ENCODE assay signal across 8 cellular contexts in genomic region chr3:71397046-71397445, GRCh38.
DNase-seq lines count a peak whose midpoint lies in the region; ATAC-seq, FAIRE-seq and TF ChIP-seq lines count a peak whose summit lies in the region.

No MANE protein-coding gene starts in this region.

- TF ChIP-seq POLR2A in Peyer's patch (IDR thresholded peaks at IDR 0.05) (no peak), esophagus squamous epithelium (IDR thresholded peaks at IDR 0.05) (no peak)

- peak in 3 of 4 donors; percentile 76 to 83 (median 82) for ATAC-seq in pancreas
- no peak for ATAC-seq in GM19328 (IDR thresholded peaks at IDR 0.05; ENCODE audit: unreplicated experiment)
- ATAC-seq in HG03354 (IDR thresholded peaks at IDR 0.05; ENCODE audit: poor library complexity, severe bottlenecking, unreplicated experiment): no peak
- no peak for ATAC-seq in HG03432 (IDR thresholded peaks at IDR 0.05; ENCODE audit: unreplicated experiment)

- no peaks in the 10 kb centered on the region for H3K27me3 ChIP-seq in Peyer's patch
- H3K27me3 ChIP-seq in esophagus squamous epithelium: no peaks in the 10 kb centered on the region
- no peaks in the 10 kb centered on the region for H3K27me3 ChIP-seq in pancreas

- FAIRE-seq in pancreas (lab: Jason Lieb, UNC): no peak

- DNase-seq in stimulated activated CD4-positive, alpha-beta T cell treated with anti-CD3 and anti-CD28 coated beads, Interleukin-15, amount 100 ng/mL, for 24 hours: peak; percentile 40
- DNase-seq in stimulated activated CD4-positive, alpha-beta T cell treated with anti-CD3 and anti-CD28 coated beads, Interleukin-4, amount 100 ng/mL, for 4 hours: no peak
- peak in 2 of 3 donors; percentile 51 to 61 for DNase-seq in Peyer's patch
- no peak for DNase-seq in esophagus squamous epithelium (lab: John Stamatoyannopoulos, UW)
- peak in 1 of 6 donors; percentile 34 for DNase-seq in pancreas

- H3K27ac ChIP-seq in Peyer's patch (no peak overlapping the region), esophagus squamous epithelium (no peak overlapping the region), pancreas (no peak overlapping the region)

- WGBS in esophagus squamous epithelium, 2 donors: 22 to 30% methylated on average over 5 of the region's 5 CpGs
- whole genome bisulfite sequencing in pancreas, 2 donors: 18 to 25% methylated on average over 5 of the region's 5 CpGs

- intact Hi-C loops in esophagus squamous epithelium (cut with DNase I): no loop called here
- intact Hi-C loops in pancreas (cut with DNase I): no loop called here

- peaks cover 0 to 24% (median 0%) of the 10 kb centered on the region in 4 donors for H3K4me1 ChIP-seq in Peyer's patch
- H3K4me1 ChIP-seq in esophagus squamous epithelium: peaks cover 3 to 41% (median 31%) of the 10 kb centered on the region in 3 donors
- H3K4me1 ChIP-seq in pancreas: peaks cover 0 to 6% (median 0%) of the 10 kb centered on the region in 3 donors

- H3K36me3 ChIP-seq in Peyer's patch (no peaks in the 10 kb centered on the region), esophagus squamous epithelium (no peaks in the 10 kb centered on the region), pancreas (no peaks in the 10 kb centered on the region)

- no peaks in the 10 kb centered on the region for H3K9me3 ChIP-seq in Peyer's patch
- H3K9me3 ChIP-seq in esophagus squamous epithelium: no peaks in the 10 kb centered on the region
- no peaks in the 10 kb centered on the region for H3K9me3 ChIP-seq in pancreas

- H3K4me3 ChIP-seq in Peyer's patch: no peak overlapping the region
- no peak overlapping the region for H3K4me3 ChIP-seq in esophagus squamous epithelium
- H3K4me3 ChIP-seq in pancreas: no peak overlapping the region

- TF ChIP-seq CTCF in Peyer's patch (IDR thresholded peaks at IDR 0.05): peak; percentile 23 to 74 (median 62)
- TF ChIP-seq CTCF in esophagus squamous epithelium (IDR thresholded peaks at IDR 0.05): peak; percentile 40 to 74 (median 59)
- peak; percentile 8 to 42 (median 36) for TF ChIP-seq CTCF in pancreas (IDR thresholded peaks at IDR 0.05)

Comparison
In these comparisons a context has a peak if more than half of its experiments do, and no peak if none do; other contexts are left out.
1. DNase-seq: peak in stimulated activated CD4-positive, alpha-beta T cell treated with anti-CD3 and anti-CD28 coated beads, Interleukin-15, amount 100 ng/mL, for 24 hours (single experiment) and Peyer's patch (2 of 3); none in stimulated activated CD4-positive, alpha-beta T cell treated with anti-CD3 and anti-CD28 coated beads, Interleukin-4, amount 100 ng/mL, for 4 hours (0 of 2) and esophagus squamous epithelium (single experiment).
2. ATAC-seq: peak in pancreas (3 of 4); none in GM19328 (single experiment), HG03354 (single experiment) and HG03432 (single experiment).
3. Peak in every context shown above with its lines, with median percentiles within 50 percentile points of each other: CTCF ChIP-seq.